1 cellular context compared by ENCODE assay signal in genomic region chr12:76560083-76560491, GRCh38.
A peak's percentile ranks its signal among the peaks of the same experiment; 100 is the strongest.
TF ChIP-seq lines count a peak whose summit lies in the region.

No MANE protein-coding gene starts in this region.

TF ChIP-seq in K562, 482 proteins besides CTCF, POLR2A, EP300 and RAD21 (continued from another document and continues in another):
- TF ChIP-seq ATF6 (CRISPR knock-in tag; IDR thresholded peaks at IDR 0.05) (no peak), NRF1 (conservative IDR thresholded peaks at IDR 0.05 in 1 of 2, IDR thresholded peaks at IDR 0.05 in 1 of 2) (peak; percentile 21 to 51; a peak in 2 of 4 replicates), MEF2D (tag; conservative IDR thresholded peaks at IDR 0.05; ENCODE audit: low read depth) (0 out of 2 replicates have a peak, but pooled peaks have one; percentile 23), AFF4 (CRISPR knock-in tag; IDR thresholded peaks at IDR 0.05) (0 out of 2 replicates have a peak, but pooled peaks have one; percentile 14), ZBTB11 (CRISPR knock-in tag; IDR thresholded peaks at IDR 0.05) (0 out of 6 replicates have a peak, but pooled peaks of 1 of the 3 experiments have one; percentile 6), PML (IDR thresholded peaks at IDR 0.05; ENCODE audit: low read length) (0 out of 2 replicates have a peak, but pooled peaks have one; percentile 9), GTF2E2 (tag; IDR thresholded peaks at IDR 0.05) (0 out of 2 replicates have a peak, but pooled peaks have one; percentile 59), CSDE1 (IDR thresholded peaks at IDR 0.05) (no peak), TEAD1 (CRISPR knock-in tag; IDR thresholded peaks at IDR 0.05) (no peak), PBX2 (CRISPR knock-in tag; IDR thresholded peaks at IDR 0.05; ENCODE audit: low read depth) (no peak), PBX2 (tag; conservative IDR thresholded peaks at IDR 0.05; ENCODE audit: low read depth) (peak; percentile 43; the same call in 1 of the 2 replicates), POLR2H (tag; IDR thresholded peaks at IDR 0.05; ENCODE audit: low read depth) (peak; percentile 74), NR4A1 (CRISPR knock-in tag; IDR thresholded peaks at IDR 0.05) (no peak), NR4A1 (tag; IDR thresholded peaks at IDR 0.05) (peak; percentile 45; the same call in 1 of the 2 replicates), RNF2 (IDR thresholded peaks at IDR 0.05) (0 out of 2 replicates have a peak, but pooled peaks have one; percentile 2), TOE1 (IDR thresholded peaks at IDR 0.05; ENCODE audit: borderline replicate concordance) (peak; percentile 69), TOE1 (CRISPR knock-in tag; IDR thresholded peaks at IDR 0.05; ENCODE audit: borderline replicate concordance, low read depth) (no peak), EZH2 (IDR thresholded peaks at IDR 0.05; ENCODE audit: borderline replicate concordance, low read depth, low read length) (no peak), ZNF316 (IDR thresholded peaks at IDR 0.05) (no peak), CGGBP1 (CRISPR knock-in tag; IDR thresholded peaks at IDR 0.05) (no peak), AFF1 (IDR thresholded peaks at IDR 0.05; ENCODE audit: low read depth in 1 of 2, partially characterized antibody in 2 of 2) (peak in 1 of 2 experiments; percentile 33), ZNF232 (CRISPR knock-in tag; IDR thresholded peaks at IDR 0.05) (no peak), ZNF592 (IDR thresholded peaks at IDR 0.05) (peak; percentile 5; the same call in 1 of the 2 replicates), BRD9 (IDR thresholded peaks at IDR 0.05; ENCODE audit: low read depth, partially characterized antibody) (peak; percentile 34), SMARCA5 (IDR thresholded peaks at IDR 0.05) (no peak), DPF2 (IDR thresholded peaks at IDR 0.05) (peak; percentile 68; the same call in 1 of the 2 replicates), ZNF280A (IDR thresholded peaks at IDR 0.05; ENCODE audit: low read depth, partially characterized antibody) (no peak), SMARCE1 (IDR thresholded peaks at IDR 0.05) (peak; percentile 57; the same call in 1 of the 2 replicates), MEIS2 (IDR thresholded peaks at IDR 0.05; ENCODE audit: partially characterized antibody) (peak; percentile 33), MLLT1 (IDR thresholded peaks at IDR 0.05) (peak; percentile 11 to 42; a peak in 1 of 4 replicates)
